Comparison of ENCODE assay signal across 8 cellular contexts in genomic region chr3:58640700-58641372, GRCh38. TPM values are rescaled to one million over a fixed set of nuclear protein-coding genes. Genes with fewer than 3 reads are reported as not detected.
DNase-seq lines count a peak whose midpoint lies in the region; ATAC-seq and TF ChIP-seq lines count a peak whose summit lies in the region.

No MANE protein-coding gene starts in this region.

- peak overlapping the region; percentile 25 for H3K4me3 Mint-ChIP-seq in chondrocyte (ENCODE audit: unreplicated experiment)

- H3K27me3 ChIP-seq in left lung, result no peaks in the 10 kb centered on the region

- no peak overlapping the region for H3K27ac ChIP-seq in left lung

- no peaks in the 10 kb centered on the region for H3K36me3 ChIP-seq in left lung

- H3K9me3 Mint-ChIP-seq in chondrocyte (ENCODE audit: low read depth), result no peaks in the 10 kb centered on the region

- no peaks in the 10 kb centered on the region for H3K36me3 Mint-ChIP-seq in chondrocyte (ENCODE audit: low read depth)

- ATAC-seq in HG02798 (IDR thresholded peaks at IDR 0.05; ENCODE audit: poor library complexity, unreplicated experiment) (peak; percentile 88), left lung (peak; percentile 98)
- ATAC-seq in activated CD4-positive, CD25-positive, alpha-beta regulatory T cell treated with anti-CD3 and anti-CD28 coated beads, Interleukin-2, amount 50 U/mL, for 24 hours, result peak; percentile 52 to 76

- no peak overlapping the region for H3K4me3 ChIP-seq in left lung

- peaks cover 0 to 4% of the 10 kb centered on the region in 2 donors for H3K4me1 ChIP-seq in left lung

- H3K9me3 ChIP-seq in left lung, result no peaks in the 10 kb centered on the region

- H3K27ac Mint-ChIP-seq in chondrocyte (ENCODE audit: unreplicated experiment), result no peak overlapping the region

- peaks cover under 1% of the 10 kb centered on the region for H3K27me3 Mint-ChIP-seq in chondrocyte (ENCODE audit: low read depth)

- H3K4me1 Mint-ChIP-seq in chondrocyte (ENCODE audit: low read depth), result peaks cover 26% of the 10 kb centered on the region

- DNase-seq in SIG-M5 treated with dmso at 0.1 percent for 504 hours (lab: John Stamatoyannopoulos, UW; ENCODE audit: unreplicated experiment) (peak; percentile 59), SIG-M5 (lab: John Stamatoyannopoulos, UW) (no peak), NCI-H2171 (lab: John Stamatoyannopoulos, UW) (peak; percentile 79), chondrocyte (ENCODE audit: low spot score) (no peak), left lung (peak; percentile 73 to 90)
- DNase-seq in stimulated activated CD4-positive, alpha-beta T cell treated with anti-CD3 and anti-CD28 coated beads, TNF-alpha, amount 100 ng/mL, for 4 hours (ENCODE audit: low read depth in 3 of 3), result peak in 2 of 3 experiments; percentile 20 to 22

- TF ChIP-seq CTCF in chondrocyte (IDR thresholded peaks at IDR 0.05) (peak; percentile 97), left lung (IDR thresholded peaks at IDR 0.05) (peak; percentile 76 to 84)

- intact Hi-C loops in left lung (cut with DNase I), result no loop called here

RNA-seq across cellular contexts. Expression of gene FAM3D, which starts 25.7 kb away (rescaled TPM):
- not detected in 3 replicates for total RNA-seq in chondrocyte
- total RNA-seq in left lung, result 1 to 10 TPM; 1.5 to 3.9 TPM

Comparison
In these comparisons a context has a peak if more than half of its experiments do, and no peak if none do; other contexts are left out.
1. DNase-seq: peak in SIG-M5 treated with dmso at 0.1 percent for 504 hours (single experiment), NCI-H2171 (single experiment), left lung (2 of 2) and stimulated activated CD4-positive, alpha-beta T cell treated with anti-CD3 and anti-CD28 coated beads, TNF-alpha, amount 100 ng/mL, for 4 hours (2 of 3); none in SIG-M5 (single experiment) and chondrocyte (single experiment).
2. Peak in every context shown above with its lines, with median percentiles within 50 percentile points of each other: ATAC-seq.